In genomic region chr1:196385109-196385508, GRCh38 we compare ENCODE assay signal across 32 cellular contexts.
"Had no signal": no experiment of that assay in that cellular context is flagged by ENCODE, and none has a peak within 500 bp of the region (broad histone marks: within the 10 kb centered on the region; RNA-seq: fewer than 3 reads in every experiment).

No MANE protein-coding gene starts in this region.

- H3K27me3 ChIP-seq: adrenal gland, body of pancreas, dorsolateral prefrontal cortex, esophagus muscularis mucosa, foreskin keratinocyte, gastroesophageal sphincter had no signal

- ATAC-seq: activated CD4-positive, alpha-beta T cell treated with anti-CD3 and anti-CD28 coated beads for 36 hours; activated CD8-positive, alpha-beta memory T cell treated with anti-CD3 and anti-CD28 coated beads, Interleukin-2, amount 10 ng/mL, durations not matched to agents 7 days and 5 days; activated CD8-positive, alpha-beta T cell treated with anti-CD3 and anti-CD28 coated beads, Interleukin-2, amount 10 ng/mL, durations not matched to agents 7 days and 5 days; activated naive CD8-positive, alpha-beta T cell treated with anti-CD3 and anti-CD28 coated beads, Interleukin-2, amount 50 U/mL, for 24 hours; body of pancreas; foreskin keratinocyte; gastroesophageal sphincter; T-helper 17 cell had no signal

- H3K4me1 ChIP-seq: adrenal gland, body of pancreas, foreskin keratinocyte had no signal

- H3K9me3 ChIP-seq: adrenal gland, body of pancreas, esophagus muscularis mucosa, gastroesophageal sphincter had no signal

- H3K36me3 ChIP-seq: adrenal gland, esophagus muscularis mucosa, gastroesophageal sphincter, WERI-Rb-1 had no signal

- H3K4me3 ChIP-seq: adrenal gland, body of pancreas, coronary artery, dorsolateral prefrontal cortex, esophagus muscularis mucosa, gastroesophageal sphincter had no signal

- H3K27ac ChIP-seq: adrenal gland, body of pancreas, coronary artery, dorsolateral prefrontal cortex, esophagus muscularis mucosa, foreskin keratinocyte, gastroesophageal sphincter, WERI-Rb-1 had no signal

- DNase-seq: activated CD4-positive, alpha-beta memory T cell treated with anti-CD3 and anti-CD28 coated beads for 36 hours; activated CD4-positive, alpha-beta T cell treated with anti-CD3 and anti-CD28 coated beads for 36 hours; activated CD4-positive, alpha-beta T cell treated with anti-CD3 and anti-CD28 coated beads, Interleukin-2, amount 10 ng/mL, durations not matched to agents 24 days and 14 days; activated CD4-positive, CD25-positive, alpha-beta regulatory T cell; activated CD4-positive, CD25-positive, alpha-beta regulatory T cell treated with anti-CD3 and anti-CD28 coated beads, Interleukin-2, amount 50 U/mL, for 72 hours; activated CD8-positive, alpha-beta memory T cell treated with anti-CD3 and anti-CD28 coated beads, Interleukin-2, amount 10 ng/mL, durations not matched to agents 7 days and 5 days; activated CD8-positive, alpha-beta memory T cell treated with anti-CD3 and anti-CD28 coated beads, Interleukin-2, amount 50 U/mL, for 4 hours; activated CD8-positive, alpha-beta T cell treated with anti-CD3 and anti-CD28 coated beads, Interleukin-2, amount 10 ng/mL, durations not matched to agents 7 days and 5 days; activated effector memory CD4-positive, alpha-beta T cell treated with anti-CD3 and anti-CD28 coated beads, Interleukin-2, amount 50 U/mL, for 16 hours; activated naive CD4-positive, alpha-beta T cell treated with anti-CD3 and anti-CD28 coated beads for 36 hours; activated naive CD8-positive, alpha-beta T cell treated with anti-CD3 and anti-CD28 coated beads for 36 hours; activated naive CD8-positive, alpha-beta T cell treated with anti-CD3 and anti-CD28 coated beads, Interleukin-2, amount 50 U/mL, for 24 hours; activated T-cell treated with anti-CD3 and anti-CD28 coated beads, Interleukin-2, amount 50 U/mL, for 1 hour; activated T-cell treated with anti-CD3 and anti-CD28 coated beads, Interleukin-2, amount 50 U/mL, for 48 hours; adrenal gland; amygdala; aorta; body of pancreas; central memory CD4-positive, alpha-beta T cell; cerebellar nuclear complex; dorsolateral prefrontal cortex; effector memory CD4-positive, alpha-beta T cell; endodermal cell; erythroblast; foreskin keratinocyte; T-helper 1 cell; T-helper 17 cell; T1000; WERI-Rb-1 had no signal
